In the genomic region with DNA sequence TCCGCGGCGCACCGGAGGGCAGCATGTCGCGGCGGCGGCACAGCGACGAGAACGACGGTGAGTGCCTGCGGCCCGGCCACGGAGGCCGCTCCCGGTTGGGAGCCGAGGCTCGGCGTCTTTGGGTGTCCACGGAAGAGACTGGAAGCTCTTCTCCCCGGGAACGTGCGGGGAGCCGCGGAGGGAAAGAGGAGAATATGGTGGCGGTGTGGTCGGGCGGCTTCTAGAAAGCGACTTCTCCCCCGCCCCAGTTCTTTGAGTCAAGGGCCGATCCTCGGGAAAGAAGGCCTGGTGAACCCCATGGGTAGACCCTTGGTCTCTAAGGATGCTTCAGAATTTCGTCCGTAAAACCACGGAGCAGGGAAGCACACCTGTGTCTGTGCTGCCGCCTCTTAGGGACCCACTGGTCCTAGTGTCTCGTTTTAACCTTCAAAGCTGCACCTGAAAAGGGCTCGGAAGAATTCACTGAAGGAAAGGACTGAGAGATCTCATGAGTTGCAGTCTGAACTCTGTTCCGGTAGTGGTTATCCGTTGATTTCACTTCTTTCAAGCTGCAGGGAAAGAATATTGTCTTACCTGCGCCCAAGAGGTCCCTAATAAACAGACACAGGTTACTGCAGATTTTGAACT, we compare ENCODE assay signal across 7 cellular contexts. TPM values are rescaled to one million over a fixed set of nuclear protein-coding genes. Genes with fewer than 3 reads are reported as not detected.
DNase-seq lines count a peak whose midpoint lies in the region; ATAC-seq, FAIRE-seq and TF ChIP-seq lines count a peak whose summit lies in the region.

No MANE protein-coding gene starts in this region.

- peak overlapping the region; percentile 93 for H3K4me3 Mint-ChIP-seq in astrocyte (ENCODE audit: unreplicated experiment)

- H3K27me3 Mint-ChIP-seq in astrocyte (ENCODE audit: low read depth, unreplicated experiment): no peaks in the 10 kb centered on the region

- in situ Hi-C loops in IMR-90 (cut with MboI; ENCODE audit: low sequenced_read_pairs): no loop called here

- peak overlapping the region; percentile 99 for H3K4me2 ChIP-seq in IMR-90 (ENCODE audit: low read depth, low read length)
- peak overlapping the region; percentile 96 for H3K4me2 ChIP-seq in astrocyte (ENCODE audit: low read length)
- peak overlapping the region; percentile 88 for H3K4me2 ChIP-seq in keratinocyte (ENCODE audit: control insufficient read depth, extremely low read depth, insufficient read depth, low read depth, low read length)

- dilution Hi-C loops in IMR-90 (cut with HindIII; ENCODE audit: low sequenced_read_pairs, unreplicated experiment) (no loop called here), keratinocyte (cut with MboI; ENCODE audit: extremely low pct_ligation_motif_present, low sequenced_read_pairs) (no loop called here)

- peak overlapping the region; percentile 57; the same call in 1 of the 2 replicates for H4K91ac ChIP-seq in IMR-90 (ENCODE audit: insufficient read depth, low read depth, low read length)

- no peak overlapping the region for H2BK120ac ChIP-seq in IMR-90 (ENCODE audit: low read depth, low read length)

- H4K8ac ChIP-seq in IMR-90 (ENCODE audit: low read depth in 2 of 2, low read length in 2 of 2): peak overlapping the region; percentile 4 to 71; a peak in 2 of 4 replicates

- H3K79me1 ChIP-seq in IMR-90 (ENCODE audit: low read depth in 1 of 2, low read length in 2 of 2): peaks cover 12 to 46% of the 10 kb centered on the region in 2 experiments

- peak overlapping the region; percentile 87 for H3K23ac ChIP-seq in IMR-90 (ENCODE audit: low read depth, low read length)

- DNase-seq in IMR-90: peak; percentile 5
- DNase-seq in astrocyte (ENCODE audit: low read depth): peak; percentile 4
- DNase-seq in keratinocyte (ENCODE audit: low read depth, low spot score): no peak

- peak overlapping the region; percentile 97 for H2AFZ ChIP-seq in IMR-90 (replicated peaks; ENCODE audit: low read length, poor library complexity)
- peak overlapping the region; percentile 93 for H2AFZ ChIP-seq in astrocyte (ENCODE audit: low read depth, low read length)
- peak overlapping the region; percentile 80 for H2AFZ ChIP-seq in keratinocyte (ENCODE audit: control insufficient read depth, low read length)

- WGBS in IMR-90 (ENCODE audit: extremely low coverage in 2 of 2, insufficient read length in 1 of 2), 2 experiments: 0% methylated on average over 11 of the region's 42 CpGs; no CpG with 5 or more reads in 1 of the 2 experiments

- peaks cover 22% of the 10 kb centered on the region for H3K4me1 Mint-ChIP-seq in astrocyte (ENCODE audit: low read depth, unreplicated experiment)

- peak overlapping the region; percentile 77 for H2BK5ac ChIP-seq in IMR-90 (ENCODE audit: low read depth, low read length, poor library complexity, severe bottlenecking)

- H3K4me3 ChIP-seq in IMR-90 (ENCODE audit: insufficient read depth, low read depth, low read length) (peak overlapping the region; percentile 59), astrocyte (ENCODE audit: insufficient read depth, low read depth, low read length) (peak overlapping the region; percentile 95), keratinocyte (ENCODE audit: control insufficient read depth in 2 of 3, extremely low read depth in 1 of 3, insufficient read depth in 2 of 3, low read depth in 1 of 3, low read length in 3 of 3) (peak overlapping the region; percentile 87 to 99 (median 98)), subcutaneous abdominal adipose tissue (ENCODE audit: low read depth in 1 of 5, low read length in 5 of 5) (peak overlapping the region; percentile 76 to 97 (median 92))

- H3K18ac ChIP-seq in IMR-90 (ENCODE audit: low read depth, low read length): no peak overlapping the region; the same call in 1 of the 2 replicates

- ATAC-seq in GM18873 (IDR thresholded peaks at IDR 0.05; ENCODE audit: low FRiP score, unreplicated experiment) (peak; percentile 15), IMR-90 (ENCODE audit: low read depth) (peak; percentile 1; the same call in 1 of the 2 replicates), GM18520 (IDR thresholded peaks at IDR 0.05; ENCODE audit: unreplicated experiment) (no peak), HG03045 (IDR thresholded peaks at IDR 0.05; ENCODE audit: unreplicated experiment) (no peak)

- no peaks in the 10 kb centered on the region for H3K27me3 ChIP-seq in IMR-90 (ENCODE audit: control insufficient read depth, insufficient read depth, low read length)
- H3K27me3 ChIP-seq in astrocyte (ENCODE audit: insufficient read depth, low read length): no peaks in the 10 kb centered on the region
- no peaks in the 10 kb centered on the region for H3K27me3 ChIP-seq in keratinocyte (ENCODE audit: control insufficient read depth, extremely low read depth, insufficient read depth, low read length)
- no peaks in the 10 kb centered on the region for H3K27me3 ChIP-seq in subcutaneous abdominal adipose tissue (ENCODE audit: control insufficient read depth in 5 of 5, insufficient read depth in 4 of 5, low read length in 5 of 5)

- H3K9me3 Mint-ChIP-seq in astrocyte (ENCODE audit: unreplicated experiment): no peaks in the 10 kb centered on the region

- H3K27ac Mint-ChIP-seq in astrocyte (ENCODE audit: unreplicated experiment): peak overlapping the region; percentile 67

- peak overlapping the region; percentile 95 for H3K27ac ChIP-seq in IMR-90 (ENCODE audit: insufficient read depth, low read length)
- H3K27ac ChIP-seq in astrocyte (ENCODE audit: low read depth, low read length): peak overlapping the region; percentile 99
- H3K27ac ChIP-seq in keratinocyte (ENCODE audit: control insufficient read depth, insufficient read depth, low read length): peak overlapping the region; percentile 100
- H3K27ac ChIP-seq in subcutaneous abdominal adipose tissue (ENCODE audit: low read depth, low read length): peak overlapping the region; percentile 100

- H2AK9ac ChIP-seq in IMR-90 (replicated peaks; ENCODE audit: low read depth, low read length, poor library complexity): peak overlapping the region; percentile 95

- H2BK15ac ChIP-seq in IMR-90 (ENCODE audit: low read depth, low read length): no peak overlapping the region

- H4K20me1 ChIP-seq in IMR-90 (ENCODE audit: insufficient read depth, low read length) (peaks cover 36% of the 10 kb centered on the region), astrocyte (ENCODE audit: insufficient read depth, low read length) (peaks cover 44% of the 10 kb centered on the region), keratinocyte (ENCODE audit: control insufficient read depth, extremely low read depth, insufficient read depth, low read length) (peaks cover 3% of the 10 kb centered on the region)

- peak overlapping the region; percentile 93 for H3K14ac ChIP-seq in IMR-90 (replicated peaks; ENCODE audit: low read depth, low read length)

- H3K79me2 ChIP-seq in astrocyte (ENCODE audit: insufficient read depth, low read length) (peaks cover 81% of the 10 kb centered on the region), keratinocyte (ENCODE audit: control insufficient read depth, insufficient read depth, low read length) (peaks cover 72% of the 10 kb centered on the region)

- H3K4ac ChIP-seq in IMR-90 (ENCODE audit: low read depth, low read length): peak overlapping the region; percentile 68

- POLR2A ChIA-PET in IMR-90 (lab: Charles Lee; ENCODE audit: unreplicated experiment): interaction anchor here (1.0 kb wide), 1 partner anchor 12 kb away, joined by 4 read pairs; no protein-coding TSS in a partner anchor

- CTCF ChIA-PET in IMR-90 (lab: Yijun Ruan, JAX): interaction anchor here (1.7 kb wide), 1 partner anchor 35 kb away, joined by 6 read pairs; no protein-coding TSS in a partner anchor

- BruUV-seq in IMR-90 (replicated peaks; lab: Mats Ljungman, UMichigan): no TSS peak

- peak overlapping the region; percentile 25; the same call in 1 of the 2 replicates for H4K5ac ChIP-seq in IMR-90 (ENCODE audit: low read depth, low read length)

- H3K9ac ChIP-seq in IMR-90 (ENCODE audit: low read depth, low read length) (peak overlapping the region; percentile 93), astrocyte (ENCODE audit: low read length) (peak overlapping the region; percentile 95), keratinocyte (ENCODE audit: control insufficient read depth, extremely low read depth, insufficient read depth, low read length) (peak overlapping the region; percentile 100), subcutaneous abdominal adipose tissue (ENCODE audit: low read length in 5 of 5) (peak overlapping the region; percentile 86 to 99 (median 93))

- H3K36me3 Mint-ChIP-seq in astrocyte (ENCODE audit: low read depth, unreplicated experiment): peaks cover 2% of the 10 kb centered on the region

- TF ChIP-seq POLR2A in IMR-90 (IDR thresholded peaks at IDR 0.05; ENCODE audit: low read depth, low read length): no peak

- no peaks in the 10 kb centered on the region; the same call in 1 of the 2 replicates for H3K9me1 ChIP-seq in IMR-90 (ENCODE audit: insufficient read depth, low read length)
- peaks cover 5% of the 10 kb centered on the region for H3K9me1 ChIP-seq in keratinocyte (ENCODE audit: control insufficient read depth, extremely low read depth, insufficient read depth, low read length)

- intact Hi-C loops in IMR-90 (cut with micrococcal nuclease): no loop called here

- TF ChIP-seq RAD21 in IMR-90 (IDR thresholded peaks at IDR 0.05; ENCODE audit: low read length): no peak

- H2BK20ac ChIP-seq in IMR-90 (ENCODE audit: low read depth, low read length): no peak overlapping the region

- peak overlapping the region; percentile 86 for H3K56ac ChIP-seq in IMR-90 (ENCODE audit: extremely low read depth, insufficient read depth, low read length)

- H3K36me3 ChIP-seq in IMR-90 (ENCODE audit: control insufficient read depth, insufficient read depth, low read length) (no peaks in the 10 kb centered on the region), astrocyte (ENCODE audit: insufficient read depth, low read length) (no peaks in the 10 kb centered on the region), keratinocyte (ENCODE audit: control insufficient read depth in 2 of 2, extremely low read depth in 1 of 2, insufficient read depth in 2 of 2, low read length in 2 of 2) (peaks cover 3 to 5% of the 10 kb centered on the region in 2 experiments), subcutaneous abdominal adipose tissue (ENCODE audit: control insufficient read depth in 5 of 5, insufficient read depth in 5 of 5, low read length in 5 of 5) (peaks cover 0 to 2% (median 0%) of the 10 kb centered on the region in 5 donors)

- no peaks in the 10 kb centered on the region for H3K9me3 ChIP-seq in IMR-90 (ENCODE audit: control insufficient read depth, insufficient read depth, low read length)
- H3K9me3 ChIP-seq in astrocyte (ENCODE audit: insufficient read depth, low read depth, low read length): no peaks in the 10 kb centered on the region
- H3K9me3 ChIP-seq in keratinocyte (ENCODE audit: control insufficient read depth, low read depth, low read length): no peaks in the 10 kb centered on the region
- H3K9me3 ChIP-seq in subcutaneous abdominal adipose tissue (ENCODE audit: control insufficient read depth in 5 of 5, low read length in 5 of 5): no peaks in the 10 kb centered on the region

- H3K4me1 ChIP-seq in IMR-90 (ENCODE audit: control insufficient read depth, insufficient read depth, low read length): peaks cover 7% of the 10 kb centered on the region
- peaks cover 15% of the 10 kb centered on the region for H3K4me1 ChIP-seq in astrocyte (ENCODE audit: insufficient read depth, low read length)
- H3K4me1 ChIP-seq in keratinocyte (ENCODE audit: control insufficient read depth, extremely low read depth, insufficient read depth, low read length): peaks cover 25% of the 10 kb centered on the region
- H3K4me1 ChIP-seq in subcutaneous abdominal adipose tissue (ENCODE audit: control insufficient read depth in 5 of 5, insufficient read depth in 5 of 5, low read length in 5 of 5): peaks cover 0 to 51% (median 42%) of the 10 kb centered on the region in 5 donors

- peak overlapping the region; percentile 57 for H2AK5ac ChIP-seq in IMR-90 (ENCODE audit: low read depth, low read length)

- FAIRE-seq in astrocyte (lab: Jason Lieb, UNC) (no peak), keratinocyte (lab: Jason Lieb, UNC) (no peak)

- TF ChIP-seq CTCF in IMR-90 (conservative IDR thresholded peaks at IDR 0.05; ENCODE audit: low read depth, low read length) (no peak), astrocyte (IDR thresholded peaks at IDR 0.05; ENCODE audit: insufficient read depth, low read depth, low read length) (no peak), keratinocyte (optimal IDR thresholded peaks at IDR 0.05 in 1 of 3, IDR thresholded peaks at IDR 0.05 in 1 of 3, conservative IDR thresholded peaks at IDR 0.05 in 1 of 3; ENCODE audit: extremely low read depth in 1 of 3, insufficient read depth in 2 of 3, low read length in 3 of 3) (no peak)

RNA-seq across cellular contexts. Expression of gene NCBP1, which starts 0.4 kb away (rescaled TPM):
- total RNA-seq in IMR-90 (2012; rRNA removed) (46.4 and 58.3 TPM in 2 replicates), astrocyte (42.5 and 43.0 TPM in 2 replicates)
- polyA plus RNA-seq in IMR-90 (2012; rRNA removed) (14.3 and 17.8 TPM in 2 replicates), keratinocyte (24.0 to 38.6 TPM (median 25.0 TPM) in 3 replicates)
- 4.1 and 4.8 TPM in 2 replicates for polyA plus RNA-seq in IMR-90 (2012; cell fraction: cytosol; rRNA removed)
- 4.1 and 33.2 TPM in 2 replicates for polyA plus RNA-seq in IMR-90 (2012; cell fraction: nucleus; rRNA removed; ENCODE audit: low replicate concordance)
- 32.0 TPM for polyA plus RNA-seq in keratinocyte (2011; ENCODE audit: low read depth)
- 12.6 and 28.7 TPM in 2 replicates for polyA plus RNA-seq in keratinocyte (2011; cell fraction: cytosol; rRNA removed)
- polyA plus RNA-seq in keratinocyte (2011; cell fraction: nucleus; rRNA removed): 25.9 and 41.2 TPM in 2 replicates
- polyA plus RNA-seq in keratinocyte (2012; ENCODE audit: low replicate concordance): 14.4 and 26.0 TPM in 2 replicates
- 10.1 to 37.6 TPM (median 18.3 TPM) in 3 replicates for polyA minus RNA-seq in keratinocyte
- 12.9 TPM for polyA minus RNA-seq in keratinocyte (2011; cell fraction: cytosol; rRNA and poly(A)+ RNA removed)
- 20.0 and 34.4 TPM in 2 replicates for polyA minus RNA-seq in keratinocyte (2011; cell fraction: nucleus; rRNA and poly(A)+ RNA removed)

RNA-seq across cellular contexts. Expression of gene TSTD2, which starts 0.8 kb away (rescaled TPM):
- total RNA-seq in IMR-90 (2012; rRNA removed): 16.3 and 18.3 TPM in 2 replicates
- 9.0 and 11.2 TPM in 2 replicates for polyA plus RNA-seq in IMR-90 (2012; rRNA removed)
- polyA plus RNA-seq in IMR-90 (2012; cell fraction: cytosol; rRNA removed): 2.9 and 3.7 TPM in 2 replicates
- 17.9 and 43.0 TPM in 2 replicates for polyA plus RNA-seq in IMR-90 (2012; cell fraction: nucleus; rRNA removed; ENCODE audit: low replicate concordance)
- 18.4 and 19.4 TPM in 2 replicates for total RNA-seq in astrocyte
- 11.5 to 17.8 TPM (median 17.2 TPM) in 3 replicates for polyA plus RNA-seq in keratinocyte
- polyA plus RNA-seq in keratinocyte (2011; ENCODE audit: low read depth): 2.6 TPM
- polyA plus RNA-seq in keratinocyte (2011; cell fraction: cytosol; rRNA removed): 6.0 and 9.3 TPM in 2 replicates
- 31.6 and 34.8 TPM in 2 replicates for polyA plus RNA-seq in keratinocyte (2011; cell fraction: nucleus; rRNA removed)
- 5.5 and 7.6 TPM in 2 replicates for polyA plus RNA-seq in keratinocyte (2012; ENCODE audit: low replicate concordance)
- 6.9 to 19.5 TPM (median 17.0 TPM) in 3 replicates for polyA minus RNA-seq in keratinocyte
- polyA minus RNA-seq in keratinocyte (2011; cell fraction: cytosol; rRNA and poly(A)+ RNA removed): 15.5 TPM
- 13.7 and 21.3 TPM in 2 replicates for polyA minus RNA-seq in keratinocyte (2011; cell fraction: nucleus; rRNA and poly(A)+ RNA removed)

Comparison
In these comparisons a context has a peak if more than half of its experiments do, and no peak if none do; other contexts are left out.
1. ATAC-seq: peak in GM18873 (single experiment) and IMR-90 (single experiment); none in GM18520 (single experiment) and HG03045 (single experiment).
2. Peak in every context shown above with its lines, with median percentiles within 50 percentile points of each other: H2AFZ ChIP-seq, H3K27ac ChIP-seq, H3K4me2 ChIP-seq, H3K4me3 ChIP-seq and H3K9ac ChIP-seq.